Comparison of ENCODE assay signal across 16 cellular contexts in genomic region chr2:37645836-37646235, GRCh38. TPM values are rescaled to one million over a fixed set of nuclear protein-coding genes. Genes with fewer than 3 reads are reported as not detected.
DNase-seq lines count a peak whose midpoint lies in the region; ATAC-seq, FAIRE-seq and TF ChIP-seq lines count a peak whose summit lies in the region.
"Had no signal": no experiment of that assay in that cellular context is flagged by ENCODE, and none has a peak within 500 bp of the region (broad histone marks: within the 10 kb centered on the region; RNA-seq: fewer than 3 reads in every experiment).

No MANE protein-coding gene starts in this region.

- peaks cover 16% of the 10 kb centered on the region for H3F3A ChIP-seq in MM.1S (ENCODE audit: insufficient read depth, low read length)

- H3K36me3 Mint-ChIP-seq in activated CD4-positive, alpha-beta T cell treated with anti-CD3 and anti-CD28 coated beads for 36 hours (ENCODE audit: low read depth) = peaks cover 77% of the 10 kb centered on the region
- H3K36me3 Mint-ChIP-seq in astrocyte (ENCODE audit: low read depth, unreplicated experiment) = peaks cover 51% of the 10 kb centered on the region

- H3K4me1 Mint-ChIP-seq in activated CD4-positive, alpha-beta T cell treated with anti-CD3 and anti-CD28 coated beads for 36 hours = peaks cover 90% of the 10 kb centered on the region
- peaks cover 34% of the 10 kb centered on the region for H3K4me1 Mint-ChIP-seq in astrocyte (ENCODE audit: low read depth, unreplicated experiment)

- no peak overlapping the region for H3K4me3 Mint-ChIP-seq in activated CD4-positive, alpha-beta T cell treated with anti-CD3 and anti-CD28 coated beads for 36 hours
- H3K4me3 Mint-ChIP-seq in astrocyte (ENCODE audit: unreplicated experiment) = no peak overlapping the region
- H3K4me3 Mint-ChIP-seq: neural crest cell, type B pancreatic cell had no signal

- H2AFZ ChIP-seq in MM.1S (ENCODE audit: low read length) = no peak overlapping the region
- H2AFZ ChIP-seq in astrocyte (ENCODE audit: low read depth, low read length) = no peak overlapping the region
- no peak overlapping the region for H2AFZ ChIP-seq in osteoblast (ENCODE audit: low read length)

- FAIRE-seq in astrocyte (lab: Jason Lieb, UNC) = no peak

- H3K4me3 ChIP-seq in MM.1S (ENCODE audit: low read length) = peak overlapping the region; percentile 3; the same call in 1 of the 2 replicates
- no peak overlapping the region for H3K4me3 ChIP-seq in astrocyte (ENCODE audit: insufficient read depth, low read depth, low read length)
- no peak overlapping the region for H3K4me3 ChIP-seq in osteoblast (ENCODE audit: insufficient read depth, low read length)
- H3K4me3 ChIP-seq in ovary = no peak overlapping the region

- DNase-seq in activated CD4-positive, alpha-beta T cell treated with anti-CD3 and anti-CD28 coated beads for 36 hours = no peak
- no peak for DNase-seq in activated CD4-positive, alpha-beta T cell treated with anti-CD3 and anti-CD28 coated beads for 4 hours
- DNase-seq in MM.1S (no peak), astrocyte (ENCODE audit: low read depth) (no peak), osteoblast (ENCODE audit: insufficient read length, low spot score, missing footprints) (no peak), NCI-H524 treated with DMSO at 0.1 percent for 48 hours (lab: John Stamatoyannopoulos, UW) (no peak), glomerular visceral epithelial cell (ENCODE audit: extremely low spot score) (no peak), ovary (no peak)
- DNase-seq: 8988T, head of caudate nucleus, Karpas-422, NCI-H2029 treated with DMSO at 0.1 percent for 48 hours, NCI-H82 had no signal

- no peaks in the 10 kb centered on the region for H3K27me3 ChIP-seq in MM.1S (replicated peaks; ENCODE audit: insufficient read depth, low read length)
- no peaks in the 10 kb centered on the region for H3K27me3 ChIP-seq in astrocyte (ENCODE audit: insufficient read depth, low read length)
- H3K27me3 ChIP-seq in osteoblast (ENCODE audit: insufficient read depth, low read length) = no peaks in the 10 kb centered on the region
- no peaks in the 10 kb centered on the region for H3K27me3 ChIP-seq in ovary

- H3K4me2 ChIP-seq in MM.1S (ENCODE audit: low read depth, low read length) = peak overlapping the region; percentile 44; the same call in 1 of the 2 replicates
- H3K4me2 ChIP-seq in astrocyte (ENCODE audit: low read length) = peak overlapping the region; percentile 23
- no peak overlapping the region for H3K4me2 ChIP-seq in osteoblast (ENCODE audit: insufficient read depth, low read length)

- no peak for ATAC-seq in activated CD4-positive, alpha-beta T cell treated with anti-CD3 and anti-CD28 coated beads for 36 hours

- peak; percentile 7; the same call in 1 of the 2 replicates for TF ChIP-seq CTCF in MM.1S (IDR thresholded peaks at IDR 0.05; ENCODE audit: low read length)
- TF ChIP-seq CTCF in astrocyte (IDR thresholded peaks at IDR 0.05; ENCODE audit: insufficient read depth, low read depth, low read length) = no peak
- no peak for TF ChIP-seq CTCF in osteoblast (IDR thresholded peaks at IDR 0.05; ENCODE audit: extremely low read depth, low read depth, low read length)
- TF ChIP-seq CTCF in ovary (IDR thresholded peaks at IDR 0.05) = no peak

- H3K4me1 ChIP-seq in MM.1S (ENCODE audit: low read length) (peaks cover 33% of the 10 kb centered on the region), astrocyte (ENCODE audit: insufficient read depth, low read length) (peaks cover 51% of the 10 kb centered on the region), osteoblast (ENCODE audit: insufficient read depth, low read length) (peaks cover 73% of the 10 kb centered on the region), ovary (ENCODE audit: insufficient read depth) (no peaks in the 10 kb centered on the region)

- H3K27me3 Mint-ChIP-seq in activated CD4-positive, alpha-beta T cell treated with anti-CD3 and anti-CD28 coated beads for 36 hours = no peaks in the 10 kb centered on the region
- H3K27me3 Mint-ChIP-seq in astrocyte (ENCODE audit: low read depth, unreplicated experiment) = no peaks in the 10 kb centered on the region
- H3K27me3 Mint-ChIP-seq: type B pancreatic cell had no signal

- H3K9me3 Mint-ChIP-seq in activated CD4-positive, alpha-beta T cell treated with anti-CD3 and anti-CD28 coated beads for 36 hours (ENCODE audit: low read depth) = peaks cover 7% of the 10 kb centered on the region
- H3K9me3 Mint-ChIP-seq in astrocyte (ENCODE audit: unreplicated experiment) = peaks cover 2% of the 10 kb centered on the region

- no peaks in the 10 kb centered on the region for H3K9me2 ChIP-seq in MM.1S (replicated peaks; ENCODE audit: insufficient read depth, low read length)

- intact Hi-C loops in activated CD4-positive, alpha-beta T cell treated with anti-CD3 and anti-CD28 coated beads for 36 hours (cut with DNase I, micrococcal nuclease) = loop anchor here in 1 of 2 experiments (2.0 kb wide), 1 partner anchor 39 kb away; no protein-coding TSS in a partner anchor
- intact Hi-C loops in ovary (cut with DNase I) = no loop called here

- H3K36me3 ChIP-seq in MM.1S (replicated peaks; ENCODE audit: insufficient read depth, low read length) (peaks cover 4% of the 10 kb centered on the region; the same call in 1 of the 2 replicates), astrocyte (ENCODE audit: insufficient read depth, low read length) (peaks cover 61% of the 10 kb centered on the region), osteoblast (ENCODE audit: insufficient read depth, low read length) (peaks cover 78% of the 10 kb centered on the region), ovary (no peaks in the 10 kb centered on the region)

- CTCF ChIA-PET in activated CD4-positive, alpha-beta T cell treated with anti-CD3 and anti-CD28 coated beads for 36 hours (lab: Charles Lee) = interaction anchor here (0.6 to 1.4 kb wide), 6 partner anchors 12 to 158 kb away, joined by 3 to 4 read pairs (median 3); no protein-coding TSS in a partner anchor

- 96% methylated on average over 9 of the region's 9 CpGs for WGBS in ovary, 3 donors

- peak overlapping the region; percentile 8; the same call in 1 of the 2 replicates for H3K9ac ChIP-seq in MM.1S (ENCODE audit: low read length)
- H3K9ac ChIP-seq in astrocyte (ENCODE audit: low read length) = no peak overlapping the region

- no peak for TF ChIP-seq EP300 in ovary (IDR thresholded peaks at IDR 0.05)

- POLR2A ChIA-PET in activated CD4-positive, alpha-beta T cell treated with anti-CD3 and anti-CD28 coated beads for 36 hours (lab: Charles Lee) = no interaction called here

- H4K20me1 ChIP-seq in MM.1S (ENCODE audit: insufficient read depth, low read length) = no peaks in the 10 kb centered on the region
- peaks cover 70% of the 10 kb centered on the region for H4K20me1 ChIP-seq in astrocyte (ENCODE audit: insufficient read depth, low read length)
- peaks cover 39% of the 10 kb centered on the region for H4K20me1 ChIP-seq in osteoblast (ENCODE audit: insufficient read depth, low read length)

- no peak for TF ChIP-seq POLR2A in ovary (IDR thresholded peaks at IDR 0.05)

- H3K27ac ChIP-seq in MM.1S (ENCODE audit: low read length) (peak overlapping the region; percentile 78), astrocyte (ENCODE audit: low read depth, low read length) (no peak overlapping the region), osteoblast (ENCODE audit: low read depth, low read length) (peak overlapping the region; percentile 50), ovary (no peak overlapping the region)
- H3K27ac ChIP-seq: VCaP had no signal

- peak overlapping the region; percentile 68 for H3K27ac Mint-ChIP-seq in activated CD4-positive, alpha-beta T cell treated with anti-CD3 and anti-CD28 coated beads for 36 hours
- no peak overlapping the region for H3K27ac Mint-ChIP-seq in astrocyte (ENCODE audit: unreplicated experiment)
- H3K27ac Mint-ChIP-seq: type B pancreatic cell had no signal

- H3K79me2 ChIP-seq in MM.1S (ENCODE audit: low read length) (peaks cover 82% of the 10 kb centered on the region), astrocyte (ENCODE audit: insufficient read depth, low read length) (peaks cover 95% of the 10 kb centered on the region), osteoblast (ENCODE audit: insufficient read depth, low read length) (peaks cover 89% of the 10 kb centered on the region)

- H3K9me3 ChIP-seq in MM.1S (replicated peaks; ENCODE audit: insufficient read depth, low read length) = no peaks in the 10 kb centered on the region
- H3K9me3 ChIP-seq in astrocyte (ENCODE audit: insufficient read depth, low read depth, low read length) = no peaks in the 10 kb centered on the region
- no peaks in the 10 kb centered on the region for H3K9me3 ChIP-seq in osteoblast (ENCODE audit: low read depth, low read length)
- H3K9me3 ChIP-seq in ovary = no peaks in the 10 kb centered on the region

RNA-seq across cellular contexts. Expression of gene CDC42EP3, which starts 25.6 kb away (rescaled TPM):
- 10 to 100 TPM; 16.4 to 25.2 TPM for total RNA-seq in activated CD4-positive, alpha-beta T cell treated with anti-CD3 and anti-CD28 coated beads for 36 hours
- total RNA-seq in astrocyte (94.3 and 102 TPM in 2 replicates), osteoblast (121 and 136 TPM in 2 replicates), ovary (10 to 100 TPM; 12.0 to 82.7 (median 22.3) TPM)
- polyA plus RNA-seq in ovary = 10 to 100 TPM; 27.6 to 40.3 TPM

Comparison
In these comparisons a context has a peak if more than half of its experiments do, and no peak if none do; other contexts are left out.
1. H3K27ac ChIP-seq: peak in MM.1S (single experiment) and osteoblast (single experiment); none in astrocyte (single experiment) and ovary (0 of 2).